ENCODE assay signal across 8 cellular contexts in the genomic region with DNA sequence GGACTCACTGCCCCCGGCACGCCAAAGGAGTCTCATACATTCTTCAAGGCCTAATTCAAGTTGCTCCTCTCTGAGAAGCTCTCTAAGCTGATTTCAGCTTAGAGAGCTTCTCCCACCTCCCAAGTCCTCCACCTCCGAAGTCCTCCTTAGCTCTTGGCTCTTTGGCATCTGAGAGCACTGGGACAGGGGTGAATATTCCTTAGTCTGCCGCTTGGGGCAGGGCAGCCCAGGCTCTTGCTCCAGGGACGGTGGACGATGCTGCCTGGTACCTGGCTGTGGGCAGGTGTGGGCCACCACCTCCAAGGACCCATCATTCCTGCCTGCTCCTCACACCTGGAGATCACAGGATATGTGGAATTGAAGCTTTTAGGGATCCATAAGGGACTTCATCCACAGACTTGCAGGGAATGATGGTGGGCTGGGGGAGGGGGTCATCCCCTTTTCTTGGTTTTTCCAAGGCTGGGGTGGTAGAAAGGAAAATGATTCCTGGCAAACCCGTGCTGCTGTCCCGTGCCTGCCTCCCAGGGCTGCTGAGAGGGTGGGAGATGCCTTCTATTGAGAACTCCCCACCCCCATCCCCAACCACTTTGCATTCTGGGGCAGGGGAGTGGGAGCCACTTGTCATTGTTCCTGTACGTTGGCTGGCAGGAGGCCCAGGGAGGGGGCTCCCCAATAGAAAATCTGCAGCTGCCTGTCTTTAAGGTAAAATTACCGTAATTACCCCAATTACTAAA. TPM values are rescaled to one million over a fixed set of nuclear protein-coding genes. Genes with fewer than 3 reads are reported as not detected.
DNase-seq lines count a peak whose midpoint lies in the region; ATAC-seq and TF ChIP-seq lines count a peak whose summit lies in the region.

No MANE protein-coding gene starts in this region.

- CTCF ChIA-PET in activated naive CD4-positive, alpha-beta T cell treated with anti-CD3 and anti-CD28 coated beads for 36 hours (lab: Charles Lee): interaction anchor here (0.7 to 1.8 kb wide), 11 partner anchors 9 to 389 kb away, joined by 3 to 7 read pairs (median 3); a partner anchor contains a TSS

- H3K27me3 Mint-ChIP-seq in activated naive CD4-positive, alpha-beta T cell treated with anti-CD3 and anti-CD28 coated beads for 36 hours (ENCODE audit: low read depth): peaks cover 28% of the 10 kb centered on the region

- peak; percentile 57 for TF ChIP-seq CTCF in AG09309 (IDR thresholded peaks at IDR 0.05; ENCODE audit: control insufficient read depth, insufficient read depth, low read depth, low read length, missing control alignments)

- peak; percentile 61 for ATAC-seq in GM18868 (IDR thresholded peaks at IDR 0.05; ENCODE audit: unreplicated experiment)
- peak; percentile 62 for ATAC-seq in left ventricle myocardium superior
- ATAC-seq in HG02938 (IDR thresholded peaks at IDR 0.05; ENCODE audit: unreplicated experiment): no peak
- ATAC-seq in GM19324 (IDR thresholded peaks at IDR 0.05; ENCODE audit: low FRiP score, unreplicated experiment): no peak

- H3K4me1 Mint-ChIP-seq in activated naive CD4-positive, alpha-beta T cell treated with anti-CD3 and anti-CD28 coated beads for 36 hours (ENCODE audit: low read depth): no peaks in the 10 kb centered on the region

- DNase-seq in AG09309 (ENCODE audit: low read depth): no peak
- peak; percentile 17 for DNase-seq in NCI-H460 (ENCODE audit: extremely low read depth, low read depth)
- DNase-seq in activated naive CD4-positive, alpha-beta T cell treated with anti-CD3 and anti-CD28 coated beads for 36 hours: peak; percentile 38
- no peak for DNase-seq in left ventricle myocardium superior
- DNase-seq in stimulated activated CD4-positive, alpha-beta T cell treated with anti-CD3 and anti-CD28 coated beads, Interleukin-2, amount 100 ng/mL, for 24 hours: peak; percentile 48 to 50

- H3K4me3 Mint-ChIP-seq in activated naive CD4-positive, alpha-beta T cell treated with anti-CD3 and anti-CD28 coated beads for 36 hours: no peak overlapping the region

- H3K27ac Mint-ChIP-seq in activated naive CD4-positive, alpha-beta T cell treated with anti-CD3 and anti-CD28 coated beads for 36 hours: no peak overlapping the region

- H3K36me3 Mint-ChIP-seq in activated naive CD4-positive, alpha-beta T cell treated with anti-CD3 and anti-CD28 coated beads for 36 hours (ENCODE audit: low read depth): no peaks in the 10 kb centered on the region

- no peaks in the 10 kb centered on the region for H3K9me3 Mint-ChIP-seq in activated naive CD4-positive, alpha-beta T cell treated with anti-CD3 and anti-CD28 coated beads for 36 hours

- intact Hi-C loops in activated naive CD4-positive, alpha-beta T cell treated with anti-CD3 and anti-CD28 coated beads for 36 hours (cut with micrococcal nuclease): no loop called here
- intact Hi-C loops in left ventricle myocardium superior (cut with micrococcal nuclease): no loop called here

- H3K4me3 ChIP-seq in AG09309 (ENCODE audit: control insufficient read depth, low read depth, low read length): no peak overlapping the region

RNA-seq across cellular contexts. Expression of a gene that starts 57.4 kb away (rescaled TPM):
- total RNA-seq in NCI-H460 (2014; rRNA removed; shearing (Covaris generic)): 0.12 and 0.61 TPM in 2 replicates
- 0.11 TPM in 1 of 2 replicates, not detected in the other for polyA plus RNA-seq in NCI-H460 (2014; cell fraction: nucleus; rRNA removed)
- total RNA-seq in activated naive CD4-positive, alpha-beta T cell treated with anti-CD3 and anti-CD28 coated beads for 36 hours: not detected
- total RNA-seq in left ventricle myocardium superior: not detected

Comparison
In these comparisons a context has a peak if more than half of its experiments do, and no peak if none do; other contexts are left out.
1. DNase-seq: peak in NCI-H460 (single experiment), activated naive CD4-positive, alpha-beta T cell treated with anti-CD3 and anti-CD28 coated beads for 36 hours (single experiment) and stimulated activated CD4-positive, alpha-beta T cell treated with anti-CD3 and anti-CD28 coated beads, Interleukin-2, amount 100 ng/mL, for 24 hours (2 of 2); none in AG09309 (single experiment) and left ventricle myocardium superior (single experiment).
2. ATAC-seq: peak in GM18868 (single experiment) and left ventricle myocardium superior (single experiment); none in HG02938 (single experiment) and GM19324 (single experiment).